Comparison of ENCODE assay signal across 27 cellular contexts in the genomic region with DNA sequence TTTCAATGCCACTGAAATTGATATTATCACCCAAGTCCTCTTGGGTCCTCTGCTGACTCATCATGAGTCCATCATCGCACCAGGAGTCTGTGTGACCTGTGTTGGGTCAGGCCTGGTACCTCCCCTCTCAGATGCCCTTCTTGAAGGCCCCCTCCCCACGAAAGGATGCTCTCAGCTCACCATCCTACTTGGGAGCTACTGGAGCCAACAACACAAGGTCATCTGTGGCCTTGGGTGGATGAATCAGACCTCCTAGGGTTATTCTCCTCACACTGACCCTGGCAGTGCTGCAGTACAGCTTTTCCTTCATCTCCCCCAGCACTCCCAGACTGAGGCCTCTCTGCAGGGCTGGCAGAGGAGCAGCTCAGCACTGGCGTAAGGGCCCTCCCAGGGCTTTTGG.
"Had no signal": no experiment of that assay in that cellular context is flagged by ENCODE, and none has a peak within 500 bp of the region (broad histone marks: within the 10 kb centered on the region; RNA-seq: fewer than 3 reads in every experiment).

No MANE protein-coding gene starts in this region.

- H3K4me3 ChIP-seq: adrenal gland, ascending aorta, heart right ventricle, left lung, lower lobe of right lung, neural progenitor cell, right lobe of liver, testis, transverse colon, uterus had no signal

- H3K4me2 ChIP-seq: neural progenitor cell had no signal

- H3K27me3 ChIP-seq: adrenal gland, ascending aorta, heart right ventricle, left lung, neural progenitor cell, right lobe of liver, testis, transverse colon, uterus had no signal

- H3K4me1 ChIP-seq: neural progenitor cell, right lobe of liver, testis, uterus had no signal

- H2AFZ ChIP-seq: neural progenitor cell had no signal

- H3K27ac ChIP-seq: adrenal gland, ascending aorta, heart right ventricle, left lung, neural progenitor cell, right lobe of liver, testis, transverse colon, uterus had no signal

- H3K9me3 ChIP-seq: adrenal gland, ascending aorta, heart right ventricle, left lung, lower lobe of right lung, right lobe of liver, testis, transverse colon, uterus had no signal

- H3K9ac ChIP-seq: neural progenitor cell had no signal

- H3K36me3 ChIP-seq: adrenal gland, ascending aorta, heart right ventricle, left lung, lower lobe of right lung, neural progenitor cell, right lobe of liver, transverse colon, uterus had no signal

- DNase-seq: activated CD4-positive, alpha-beta memory T cell treated with anti-CD3 and anti-CD28 coated beads for 36 hours; activated CD4-positive, alpha-beta T cell treated with anti-CD3 and anti-CD28 coated beads, Interleukin-2, amount 10 ng/mL, durations not matched to agents 24 days and 14 days; activated CD4-positive, CD25-positive, alpha-beta regulatory T cell treated with anti-CD3 and anti-CD28 coated beads, Interleukin-2, amount 50 U/mL, for 72 hours; activated CD8-positive, alpha-beta memory T cell treated with anti-CD3 and anti-CD28 coated beads, Interleukin-2, amount 50 U/mL, for 4 hours; activated effector memory CD4-positive, alpha-beta T cell treated with anti-CD3 and anti-CD28 coated beads, Interleukin-2, amount 50 U/mL, for 16 hours; activated naive CD4-positive, alpha-beta T cell treated with anti-CD3 and anti-CD28 coated beads for 36 hours; activated naive CD8-positive, alpha-beta T cell treated with anti-CD3 and anti-CD28 coated beads for 36 hours; activated T-cell treated with anti-CD3 and anti-CD28 coated beads, Interleukin-2, amount 50 U/mL, for 1 hour; caudate nucleus; endodermal cell; foreskin melanocyte; heart right ventricle; left lung; lower lobe of right lung; natural killer cell; occipital lobe; right lobe of liver; stimulated activated CD4-positive, alpha-beta T cell treated with anti-CD3 and anti-CD28 coated beads, Interleukin-2, amount 100 ng/mL, for 48 hours; stimulated activated naive CD8-positive, alpha-beta T cell treated with anti-CD3 and anti-CD28 coated beads, Interleukin-15, Interleukin-2, amounts not matched to agents 100 U/mL and 50 U/mL, for 24 hours; T-helper 2 cell; testis; transverse colon; uterus had no signal

- ATAC-seq: esophagus mucosa; heart right ventricle; left lung; lower lobe of right lung; natural killer cell; right lobe of liver; stimulated activated naive CD8-positive, alpha-beta T cell treated with anti-CD3 and anti-CD28 coated beads, Interleukin-15, Interleukin-2, amounts not matched to agents 100 U/mL and 50 U/mL, for 24 hours had no signal
